Comparison of ENCODE assay signal across 18 cellular contexts in the genomic region with DNA sequence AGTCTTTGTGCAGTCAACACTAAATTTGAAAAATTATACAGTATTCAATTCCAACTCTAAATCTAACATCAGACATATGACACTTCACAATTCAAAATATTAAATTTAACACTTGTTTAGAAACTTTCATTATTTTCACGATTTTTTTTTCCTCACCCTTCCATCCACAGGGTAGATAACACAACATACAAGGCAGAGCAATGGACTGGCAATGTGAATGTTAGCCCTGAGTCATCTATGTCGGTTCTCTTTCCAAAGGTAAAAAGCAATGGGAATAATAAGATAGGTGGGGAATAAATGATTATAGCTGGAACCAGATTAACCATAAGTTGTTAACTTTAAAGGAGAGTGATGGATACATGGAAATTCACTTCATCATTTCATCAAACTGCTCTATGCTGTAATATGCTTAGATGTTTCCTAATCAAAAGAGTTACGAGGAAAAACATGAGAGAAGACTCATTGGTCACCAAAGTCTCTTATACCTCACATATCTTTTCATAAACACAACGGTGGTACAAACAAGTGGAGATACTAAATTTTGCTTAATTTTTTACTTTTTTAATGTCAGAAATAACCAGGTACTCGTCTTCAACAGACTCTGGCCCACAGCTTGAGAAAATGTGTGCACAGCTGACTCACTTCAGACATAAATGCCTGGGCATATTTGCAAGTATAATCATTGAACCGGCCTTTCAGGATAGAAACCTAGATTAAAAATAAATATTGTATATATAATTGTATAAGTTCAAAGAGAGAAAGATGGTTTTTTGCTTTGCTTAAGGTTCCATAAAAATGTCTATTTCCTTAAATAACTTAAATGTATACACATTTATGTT. TPM values are rescaled to one million over a fixed set of nuclear protein-coding genes. Genes with fewer than 3 reads are reported as not detected.
DNase-seq lines count a peak whose midpoint lies in the region; ATAC-seq, FAIRE-seq and TF ChIP-seq lines count a peak whose summit lies in the region.
"Had no signal": no experiment of that assay in that cellular context is flagged by ENCODE, and none has a peak within 500 bp of the region (broad histone marks: within the 10 kb centered on the region; RNA-seq: fewer than 3 reads in every experiment).

No MANE protein-coding gene starts in this region.

- H3K4me3 ChIP-seq in AG10803 (ENCODE audit: low read length) = no peak overlapping the region
- H3K4me3 ChIP-seq in upper lobe of right lung = no peak overlapping the region
- H3K4me3 ChIP-seq: Peyer's patch, suprapubic skin had no signal

- H3K27ac ChIP-seq in upper lobe of right lung = no peak overlapping the region
- H3K27ac ChIP-seq: Peyer's patch, suprapubic skin had no signal

- peaks cover 7% of the 10 kb centered on the region for H3K36me3 Mint-ChIP-seq in activated B cell treated with CpG ODN at 0.5 μM for 24 hours (ENCODE audit: low read depth)

- no peaks in the 10 kb centered on the region for H3K27me3 Mint-ChIP-seq in activated B cell treated with CpG ODN at 0.5 μM for 24 hours
- H3K27me3 Mint-ChIP-seq: activated CD4-positive, alpha-beta memory T cell treated with anti-CD3 and anti-CD28 coated beads, Interleukin-2, amount 10 ng/mL, durations not matched to agents 7 days and 5 days; activated T-helper 17 cell treated with anti-CD3 and anti-CD28 coated beads, Interleukin-2, amount 50 U/mL, for 72 hours had no signal

- TF ChIP-seq CTCF in AG10803 (conservative IDR thresholded peaks at IDR 0.05; ENCODE audit: low read length) (no peak), activated B cell treated with CpG ODN at 0.5 μM for 24 hours (IDR thresholded peaks at IDR 0.05) (no peak), upper lobe of right lung (IDR thresholded peaks at IDR 0.05) (no peak)

- POLR2A ChIA-PET in activated B cell treated with CpG ODN at 0.5 μM for 24 hours (lab: Charles Lee) = interaction anchor here (2.7 kb wide), 1 partner anchor 24 kb away, joined by 11 read pairs; a partner anchor contains a TSS

- H3K36me3 ChIP-seq in upper lobe of right lung = no peaks in the 10 kb centered on the region
- H3K36me3 ChIP-seq: Peyer's patch, suprapubic skin had no signal

- CTCF ChIA-PET in activated B cell treated with CpG ODN at 0.5 μM for 24 hours (lab: Charles Lee) = no interaction called here

- FAIRE-seq in GM19239 (lab: Jason Lieb, UNC) (peak; percentile 51), islet of Langerhans (lab: Jason Lieb, UNC) (peak; percentile 72), urothelium cell line (lab: Jason Lieb, UNC) (no peak)

- no peaks in the 10 kb centered on the region for H3K27me3 ChIP-seq in upper lobe of right lung
- H3K27me3 ChIP-seq: Peyer's patch, suprapubic skin had no signal

- H3K27ac Mint-ChIP-seq in activated B cell treated with CpG ODN at 0.5 μM for 24 hours = no peak overlapping the region
- H3K27ac Mint-ChIP-seq: activated CD4-positive, alpha-beta memory T cell treated with anti-CD3 and anti-CD28 coated beads, Interleukin-2, amount 10 ng/mL, durations not matched to agents 7 days and 5 days; activated T-helper 17 cell treated with anti-CD3 and anti-CD28 coated beads, Interleukin-2, amount 50 U/mL, for 72 hours; nephron progenitor cell had no signal

- H3K4me1 Mint-ChIP-seq in activated B cell treated with CpG ODN at 0.5 μM for 24 hours = peaks cover 30% of the 10 kb centered on the region

- H3K4me3 Mint-ChIP-seq in activated B cell treated with CpG ODN at 0.5 μM for 24 hours = no peak overlapping the region
- H3K4me3 Mint-ChIP-seq: activated CD4-positive, alpha-beta memory T cell treated with anti-CD3 and anti-CD28 coated beads, Interleukin-2, amount 10 ng/mL, durations not matched to agents 7 days and 5 days; activated T-helper 17 cell treated with anti-CD3 and anti-CD28 coated beads, Interleukin-2, amount 50 U/mL, for 72 hours; nephron progenitor cell had no signal

- no peaks in the 10 kb centered on the region for H3K9me3 ChIP-seq in upper lobe of right lung
- H3K9me3 ChIP-seq: Peyer's patch, suprapubic skin had no signal

- DNase-seq in AG10803 (ENCODE audit: low read depth) = peak; percentile 18
- no peak for DNase-seq in GM19239 (ENCODE audit: insufficient read length, low spot score)
- DNase-seq in activated B cell treated with CpG ODN at 0.5 μM for 24 hours = no peak
- DNase-seq in upper lobe of right lung = no peak
- no peak for DNase-seq in T-helper 1 cell
- DNase-seq in urothelium cell line (ENCODE audit: low spot score) = no peak
- DNase-seq: activated CD4-positive, alpha-beta memory T cell treated with anti-CD3 and anti-CD28 coated beads, Interleukin-2, amount 10 ng/mL, durations not matched to agents 7 days and 5 days; COR-L47; GF-D8; HCEC 1CT; NCI-H187 treated with DMSO at 0.1 percent for 48 hours; NCI-H524; nephron progenitor cell; Peyer's patch had no signal

- H3K4me1 ChIP-seq in upper lobe of right lung = no peaks in the 10 kb centered on the region
- H3K4me1 ChIP-seq: Peyer's patch had no signal

- intact Hi-C loops in activated B cell treated with CpG ODN at 0.5 μM for 24 hours (cut with micrococcal nuclease) = loop anchor here (1.0 kb wide), 1 partner anchor 9 kb away; no protein-coding TSS in a partner anchor
- intact Hi-C loops in upper lobe of right lung (cut with DNase I) = no loop called here

- peak; percentile 32 for ATAC-seq in activated B cell treated with CpG ODN at 0.5 μM for 24 hours (ENCODE audit: low read depth)
- no peak for ATAC-seq in upper lobe of right lung
- no peak for ATAC-seq in GM18517 (IDR thresholded peaks at IDR 0.05; ENCODE audit: unreplicated experiment)
- ATAC-seq: activated T-helper 17 cell treated with anti-CD3 and anti-CD28 coated beads, Interleukin-2, amount 50 U/mL, for 72 hours had no signal

- no peaks in the 10 kb centered on the region for H3K9me3 Mint-ChIP-seq in activated B cell treated with CpG ODN at 0.5 μM for 24 hours
- H3K9me3 Mint-ChIP-seq: activated CD4-positive, alpha-beta memory T cell treated with anti-CD3 and anti-CD28 coated beads, Interleukin-2, amount 10 ng/mL, durations not matched to agents 7 days and 5 days; activated T-helper 17 cell treated with anti-CD3 and anti-CD28 coated beads, Interleukin-2, amount 50 U/mL, for 72 hours had no signal

RNA-seq across cellular contexts. Expression of a gene that starts 23.0 kb away (rescaled TPM):
- total RNA-seq in activated B cell treated with CpG ODN at 0.5 μM for 24 hours (34.6 and 39.1 TPM in 2 replicates), upper lobe of right lung (13.8 TPM)
